ENCODE assay signal across 29 cellular contexts in the genomic region with DNA sequence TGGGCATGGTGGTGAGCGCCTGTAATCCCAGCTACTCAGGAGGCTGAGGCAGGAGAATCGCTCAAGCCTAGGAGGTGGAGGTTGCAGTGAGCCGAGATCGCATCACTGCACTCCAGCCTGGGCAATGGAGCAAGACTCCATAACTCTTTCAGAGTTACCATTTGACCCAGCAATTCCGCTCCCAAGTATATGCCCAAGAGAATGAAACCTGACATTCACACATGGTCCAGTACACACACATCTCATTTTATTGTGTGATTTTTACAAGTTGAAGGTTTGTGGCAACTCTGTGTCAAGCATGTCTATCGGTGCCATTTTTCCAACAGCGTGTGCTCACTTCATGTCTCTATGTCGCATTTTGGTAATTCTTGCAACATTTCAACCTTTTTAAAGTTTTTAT. TPM values are rescaled to one million over a fixed set of nuclear protein-coding genes. Genes with fewer than 3 reads are reported as not detected.
"Had no signal": no experiment of that assay in that cellular context is flagged by ENCODE, and none has a peak within 500 bp of the region (broad histone marks: within the 10 kb centered on the region; RNA-seq: fewer than 3 reads in every experiment).

No MANE protein-coding gene starts in this region.

- H3K4me1 Mint-ChIP-seq: neural crest cell had no signal

- H3K27ac ChIP-seq: neutrophil, pancreas, psoas muscle, right lobe of liver, sigmoid colon, stomach, thoracic aorta, thyroid gland, tibial nerve, upper lobe of left lung, vagina had no signal

- H3K36me3 ChIP-seq: neutrophil, pancreas, right lobe of liver, sigmoid colon, stomach, thoracic aorta, thyroid gland, tibial nerve, upper lobe of left lung, vagina had no signal

- H3K27me3 ChIP-seq: neutrophil, pancreas, right lobe of liver, sigmoid colon, stomach, upper lobe of left lung, vagina had no signal

- H3K4me3 ChIP-seq: pancreas, psoas muscle, right lobe of liver, sigmoid colon, stomach, thoracic aorta, thyroid gland, tibial nerve, upper lobe of left lung, vagina had no signal

- H3K9me3 ChIP-seq: neutrophil, pancreas, psoas muscle, right lobe of liver, thoracic aorta, thyroid gland, upper lobe of left lung, vagina had no signal

- DNase-seq: nephron progenitor cell; nucleus accumbens; pancreas; psoas muscle; right cardiac atrium; right lobe of liver; sigmoid colon; small intestine; stimulated activated CD4-positive, alpha-beta T cell treated with anti-CD3 and anti-CD28 coated beads, Interleukin-15, amount 100 ng/mL, for 24 hours; stimulated activated CD4-positive, alpha-beta T cell treated with anti-CD3 and anti-CD28 coated beads, Interleukin-2, amount 100 ng/mL, for 24 hours; stimulated activated CD4-positive, alpha-beta T cell treated with anti-CD3 and anti-CD28 coated beads, Interleukin-2, amount 100 ng/mL, for 48 hours; stimulated activated CD4-positive, alpha-beta T cell treated with anti-CD3 and anti-CD28 coated beads, Interleukin-4, amount 100 ng/mL, for 24 hours; stimulated activated naive B cell treated with anti-CD40 and anti-IgM and Interleukin-4, amounts not matched to agents 10 μg/mL and 1 μg/mL and 100 μg/mL, for 72 hours; stimulated activated naive CD4-positive, alpha-beta T cell treated with Interleukin-2 at 50 U/mL for 16 hours; stomach; thyroid gland; trophoblast cell; upper lobe of left lung had no signal

- H3K27me3 Mint-ChIP-seq: natural killer cell treated with Interleukin-12 subunit alpha and Interleukin-12 subunit beta and Interleukin-15 and Interleukin-18, amount 100 ng/mL, for 72 hours; stimulated activated naive CD8-positive, alpha-beta T cell treated with anti-CD3 and anti-CD28 coated beads, Interleukin-15, Interleukin-2, amounts not matched to agents 100 ng/mL and 50 ng/mL, for 24 hours had no signal

- H3K27ac Mint-ChIP-seq: natural killer cell treated with Interleukin-12 subunit alpha and Interleukin-12 subunit beta and Interleukin-15 and Interleukin-18, amount 100 ng/mL, for 72 hours; nephron progenitor cell; progenitor cell of endocrine pancreas; stimulated activated effector memory CD8-positive, alpha-beta T cell treated with anti-CD3 and anti-CD28 coated beads, Interleukin-12 subunit alpha, Interleukin-12 subunit beta, amount 100 ng/mL, for 72 hours; stimulated activated naive B cell treated with anti-CD40 and anti-IgM and Interleukin-4, amounts not matched to agents 10 μg/mL and 1 μg/mL and 100 μg/mL, for 72 hours; stimulated activated naive CD8-positive, alpha-beta T cell treated with anti-CD3 and anti-CD28 coated beads, Interleukin-15, Interleukin-2, amounts not matched to agents 100 ng/mL and 50 ng/mL, for 24 hours had no signal

- ATAC-seq: natural killer cell treated with Interleukin-12 subunit alpha and Interleukin-12 subunit beta and Interleukin-15 and Interleukin-18, amount 100 ng/mL, for 72 hours; pancreas; psoas muscle; right cardiac atrium; right lobe of liver; stimulated activated effector memory CD8-positive, alpha-beta T cell treated with anti-CD3 and anti-CD28 coated beads, Interleukin-12 subunit alpha, Interleukin-12 subunit beta, amount 100 ng/mL, for 72 hours; stimulated activated naive B cell treated with anti-CD40 and anti-IgM and Interleukin-4, amounts not matched to agents 10 μg/mL and 1 μg/mL and 100 μg/mL, for 72 hours had no signal

- H3K4me1 ChIP-seq: pancreas, psoas muscle, right lobe of liver, thyroid gland, tibial nerve had no signal

- H3K9me3 Mint-ChIP-seq: neural crest cell had no signal

- H3K4me3 Mint-ChIP-seq: natural killer cell treated with Interleukin-12 subunit alpha and Interleukin-12 subunit beta and Interleukin-15 and Interleukin-18, amount 100 ng/mL, for 72 hours; nephron progenitor cell; neural crest cell; stimulated activated effector memory CD8-positive, alpha-beta T cell treated with anti-CD3 and anti-CD28 coated beads, Interleukin-12 subunit alpha, Interleukin-12 subunit beta, amount 100 ng/mL, for 72 hours; stimulated activated naive B cell treated with anti-CD40 and anti-IgM and Interleukin-4, amounts not matched to agents 10 μg/mL and 1 μg/mL and 100 μg/mL, for 72 hours; stimulated activated naive CD8-positive, alpha-beta T cell treated with anti-CD3 and anti-CD28 coated beads, Interleukin-15, Interleukin-2, amounts not matched to agents 100 ng/mL and 50 ng/mL, for 24 hours had no signal

RNA-seq across cellular contexts. Expression of a gene that starts 24.9 kb away (rescaled TPM):
- total RNA-seq: natural killer cell treated with Interleukin-12 subunit alpha and Interleukin-12 subunit beta and Interleukin-15 and Interleukin-18, amount 100 ng/mL, for 72 hours; progenitor cell of endocrine pancreas; psoas muscle; right lobe of liver; skeletal muscle tissue; thoracic aorta; tibial nerve; ureter; vagina had no signal
- polyA plus RNA-seq: pancreas had no signal

RNA-seq across cellular contexts. Expression of a gene that starts 45.1 kb away (rescaled TPM):
- total RNA-seq: natural killer cell treated with Interleukin-12 subunit alpha and Interleukin-12 subunit beta and Interleukin-15 and Interleukin-18, amount 100 ng/mL, for 72 hours had no signal
